11 cellular contexts compared by ENCODE assay signal in the genomic region with DNA sequence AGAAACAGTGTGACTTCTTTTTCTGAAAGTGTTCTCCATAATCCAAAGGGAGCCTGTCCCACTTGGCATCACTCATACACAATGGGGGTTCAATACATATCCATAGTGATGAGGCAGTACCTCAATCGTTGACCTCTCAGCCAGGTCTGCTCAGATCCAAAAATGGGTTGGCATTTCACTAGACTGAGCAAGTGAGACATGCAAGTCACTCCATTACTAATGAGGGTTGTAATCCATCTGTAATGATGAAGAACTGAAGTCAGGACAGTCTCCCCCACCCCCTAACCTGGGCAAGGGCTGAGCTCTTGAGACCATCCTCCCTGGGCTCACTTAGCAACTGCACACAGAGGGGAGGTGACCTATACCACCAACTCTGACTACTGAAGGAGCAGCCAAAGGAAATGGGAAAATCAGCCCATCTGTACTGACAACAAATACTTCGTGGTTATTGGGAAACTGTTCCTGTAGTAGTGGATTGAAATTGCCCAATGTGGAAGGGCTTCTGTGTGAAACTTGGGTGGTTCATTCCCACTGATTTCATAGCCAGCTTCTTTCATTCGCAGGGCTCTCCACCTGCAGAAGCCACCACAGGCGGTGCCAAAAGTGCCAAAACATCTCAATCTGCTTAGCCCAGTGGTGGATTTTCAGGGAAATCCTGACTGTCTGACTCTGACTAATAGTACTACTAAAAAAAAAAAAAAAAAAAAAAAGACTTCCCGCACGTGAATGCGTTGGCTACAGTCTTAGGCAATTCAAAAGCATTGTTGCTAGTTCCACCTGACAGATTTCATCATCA. TPM values are rescaled to one million over a fixed set of nuclear protein-coding genes. Genes with fewer than 3 reads are reported as not detected.
DNase-seq lines count a peak whose midpoint lies in the region; ATAC-seq and TF ChIP-seq lines count a peak whose summit lies in the region.
"Had no signal": no experiment of that assay in that cellular context is flagged by ENCODE, and none has a peak within 500 bp of the region (broad histone marks: within the 10 kb centered on the region; RNA-seq: fewer than 3 reads in every experiment).

No MANE protein-coding gene starts in this region.

- H2BK5ac ChIP-seq in mesenchymal stem cell (ENCODE audit: low read depth, low read length, poor library complexity, severe bottlenecking): no peak overlapping the region

- BruUV-seq in mammary epithelial cell (replicated peaks; lab: Mats Ljungman, UMichigan): TSS peak; percentile 22

- H3K27ac ChIP-seq in mammary epithelial cell (ENCODE audit: insufficient read depth, low read depth, low read length): no peak overlapping the region
- no peak overlapping the region for H3K27ac ChIP-seq in mesenchymal stem cell (ENCODE audit: low read length, poor library complexity, severe bottlenecking)
- H3K27ac ChIP-seq in left lung: no peak overlapping the region

- no peak overlapping the region for H2AK5ac ChIP-seq in mesenchymal stem cell (ENCODE audit: low read length, severe bottlenecking)

- no peak for ATAC-seq in GM19463 (IDR thresholded peaks at IDR 0.05; ENCODE audit: unreplicated experiment)
- ATAC-seq in left lung: no peak
- ATAC-seq: Panc1 had no signal

- intact Hi-C loops in mammary epithelial cell (cut with micrococcal nuclease): loop anchor here (2.0 to 10.0 kb wide), 5 partner anchors 58 to 264 kb away; no protein-coding TSS in a partner anchor
- intact Hi-C loops in left lung (cut with DNase I): no loop called here

- no peak overlapping the region for H3K23ac ChIP-seq in mesenchymal stem cell (ENCODE audit: low read length in 2 of 2)

- no peak overlapping the region for H3K18ac ChIP-seq in mesenchymal stem cell (ENCODE audit: low read depth in 1 of 2, low read length in 2 of 2)

- DNase-seq in AG20443 (ENCODE audit: low spot score) (peak; percentile 55), mammary epithelial cell (peak; percentile 76), mesenchymal stem cell (peak; percentile 64), activated gamma-delta T cell treated with Interleukin-2 at 50 U/mL for 16 hours (no peak), NCI-H82 treated with DMSO at 0.1 percent for 48 hours (lab: John Stamatoyannopoulos, UW; ENCODE audit: unreplicated experiment) (no peak), left lung (no peak)
- peak; percentile 18 for DNase-seq in Jurkat, Clone E6-1 (ENCODE audit: low read depth, low spot score)
- DNase-seq: GF-D8 had no signal

- CTCF ChIA-PET in mammary epithelial cell (lab: Charles Lee; ENCODE audit: low non-redundant PET): no interaction called here

- H3K27me3 ChIP-seq in mammary epithelial cell (ENCODE audit: insufficient read depth, low read length) (no peaks in the 10 kb centered on the region), mesenchymal stem cell (ENCODE audit: control insufficient read depth in 1 of 2, insufficient read depth in 1 of 2, low read length in 2 of 2) (peaks cover 0 to 20% of the 10 kb centered on the region in 2 experiments), left lung (peaks cover 8 to 25% of the 10 kb centered on the region in 2 donors)

- TF ChIP-seq CTCF in mammary epithelial cell (conservative IDR thresholded peaks at IDR 0.05 in 1 of 2, IDR thresholded peaks at IDR 0.05 in 1 of 2; ENCODE audit: extremely low read depth in 1 of 2, insufficient read depth in 1 of 2, low read depth in 1 of 2, low read length in 2 of 2) (no peak), left lung (IDR thresholded peaks at IDR 0.05) (no peak)

- H3K4me3 ChIP-seq in Jurkat, Clone E6-1 (ENCODE audit: low read length): no peak overlapping the region
- H3K4me3 ChIP-seq in mammary epithelial cell (replicated peaks in 1 of 3; ENCODE audit: insufficient read depth in 1 of 3, low read depth in 2 of 3, low read length in 3 of 3) (no peak overlapping the region), mesenchymal stem cell (ENCODE audit: insufficient read depth in 1 of 2, low read depth in 1 of 2, low read length in 2 of 2) (no peak overlapping the region), left lung (no peak overlapping the region)

- H3K14ac ChIP-seq in mesenchymal stem cell (ENCODE audit: low read length in 2 of 2): no peak overlapping the region

- H3K79me1 ChIP-seq in mesenchymal stem cell (replicated peaks; ENCODE audit: low read length, poor library complexity, severe bottlenecking): no peaks in the 10 kb centered on the region

- H3K79me2 ChIP-seq in mammary epithelial cell (ENCODE audit: insufficient read depth, low read length): no peaks in the 10 kb centered on the region

- H3K9me3 ChIP-seq in mammary epithelial cell (replicated peaks; ENCODE audit: insufficient read depth, low read length) (no peaks in the 10 kb centered on the region), mesenchymal stem cell (ENCODE audit: control insufficient read depth, low read length) (no peaks in the 10 kb centered on the region), left lung (no peaks in the 10 kb centered on the region)

- no peak overlapping the region for H3K4me2 ChIP-seq in mammary epithelial cell (ENCODE audit: insufficient read depth, low read depth, low read length)
- H3K4me2 ChIP-seq in mesenchymal stem cell (ENCODE audit: low read length, poor library complexity, severe bottlenecking): no peak overlapping the region

- no peak overlapping the region for H2AFZ ChIP-seq in mammary epithelial cell (ENCODE audit: low read depth, low read length)
- no peak overlapping the region for H2AFZ ChIP-seq in mesenchymal stem cell (ENCODE audit: low read depth, low read length)

- no peak overlapping the region for H2BK120ac ChIP-seq in mesenchymal stem cell (ENCODE audit: low read depth, low read length)

- H2BK15ac ChIP-seq in mesenchymal stem cell (ENCODE audit: low read depth, poor library complexity, severe bottlenecking): no peak overlapping the region

- WGBS in mammary epithelial cell (ENCODE audit: low coverage, missing lambda C conversion rate): 69% methylated on average over 7 of the region's 7 CpGs
- WGBS in mesenchymal stem cell: 74% methylated on average over 7 of the region's 7 CpGs

- H4K8ac ChIP-seq in mesenchymal stem cell (ENCODE audit: low read length): no peak overlapping the region

- no peak overlapping the region for H4K91ac ChIP-seq in mesenchymal stem cell (ENCODE audit: low read length)

- in situ Hi-C loops in mammary epithelial cell (cut with MboI; ENCODE audit: low sequenced_read_pairs in 2 of 2): no loop called here

- H3K36me3 ChIP-seq in mammary epithelial cell (ENCODE audit: insufficient read depth, low read length) (no peaks in the 10 kb centered on the region), mesenchymal stem cell (ENCODE audit: control insufficient read depth in 1 of 2, insufficient read depth in 2 of 2, low read depth in 1 of 2, low read length in 2 of 2) (no peaks in the 10 kb centered on the region), left lung (no peaks in the 10 kb centered on the region)

- peaks cover 8% of the 10 kb centered on the region for H3K4me1 ChIP-seq in mammary epithelial cell (ENCODE audit: insufficient read depth, low read length)
- peaks cover 10% of the 10 kb centered on the region for H3K4me1 ChIP-seq in mesenchymal stem cell (ENCODE audit: control insufficient read depth, insufficient read depth, low read depth, low read length)
- peaks cover 0 to 23% of the 10 kb centered on the region in 2 donors for H3K4me1 ChIP-seq in left lung

- no peak overlapping the region for H2BK12ac ChIP-seq in mesenchymal stem cell (ENCODE audit: low read length in 2 of 2)

- no peak overlapping the region for H3K9ac ChIP-seq in mammary epithelial cell (ENCODE audit: insufficient read depth, low read length)
- no peak overlapping the region for H3K9ac ChIP-seq in mesenchymal stem cell (ENCODE audit: low read length)

- no peak overlapping the region for H3K4ac ChIP-seq in mesenchymal stem cell (ENCODE audit: low read depth in 1 of 2, low read length in 2 of 2)

- no peaks in the 10 kb centered on the region for H4K20me1 ChIP-seq in mammary epithelial cell (ENCODE audit: insufficient read depth, low read length)

- dilution Hi-C loops in mammary epithelial cell (cut with HindIII; ENCODE audit: low sequenced_read_pairs): no loop called here

RNA-seq across cellular contexts. Expression of a gene that starts 5.0 kb away (rescaled TPM):
- polyA plus RNA-seq in Jurkat, Clone E6-1 (2012; ENCODE audit: insufficient read depth, insufficient read length): not detected
- total RNA-seq in mammary epithelial cell (1 to 10 TPM in 1 of 2 donors, under 1 TPM in 1; 0.17 to 1.3 TPM), left lung (1 to 10 TPM; 1.0 to 1.3 TPM)
- not detected for polyA plus RNA-seq in mammary epithelial cell
- not detected for polyA minus RNA-seq in mammary epithelial cell
- not detected for polyA plus RNA-seq in mesenchymal stem cell (2013, experiment 1 of 2)
- not detected for polyA plus RNA-seq in mesenchymal stem cell (2013, experiment 2 of 2)
- total RNA-seq: neural crest cell had no signal

Comparison
In these comparisons a context has a peak if more than half of its experiments do, and no peak if none do; other contexts are left out.
1. DNase-seq: peak in AG20443 (single experiment), Jurkat, Clone E6-1 (single experiment), mammary epithelial cell (single experiment) and mesenchymal stem cell (single experiment); none in activated gamma-delta T cell treated with Interleukin-2 at 50 U/mL for 16 hours (single experiment), NCI-H82 treated with DMSO at 0.1 percent for 48 hours (single experiment) and left lung (0 of 2).